18 cellular contexts compared by ENCODE assay signal in genomic region chr6:37971263-37971662, GRCh38.
"Had no signal": no experiment of that assay in that cellular context is flagged by ENCODE, and none has a peak within 500 bp of the region (broad histone marks: within the 10 kb centered on the region; RNA-seq: fewer than 3 reads in every experiment).

No MANE protein-coding gene starts in this region.

- H3K4me1 ChIP-seq: breast epithelium had no signal

- H3K27me3 Mint-ChIP-seq: activated CD8-positive, alpha-beta memory T cell treated with anti-CD3 and anti-CD28 coated beads, Interleukin-2, amount 10 ng/mL, durations not matched to agents 7 days and 5 days; activated T-cell treated with anti-CD3 and anti-CD28 coated beads, Interleukin-2, amount 50 U/mL, for 24 hours; naive B cell; progenitor cell of endocrine pancreas; stimulated activated naive B cell treated with anti-CD40 and anti-IgM and Interleukin-4, amounts not matched to agents 10 μg/mL and 1 μg/mL and 100 μg/mL, for 72 hours had no signal

- H3K27me3 ChIP-seq: breast epithelium, dorsolateral prefrontal cortex, foreskin keratinocyte, neutrophil, right lobe of liver, upper lobe of right lung had no signal

- H3K4me3 Mint-ChIP-seq: activated CD8-positive, alpha-beta memory T cell treated with anti-CD3 and anti-CD28 coated beads, Interleukin-2, amount 10 ng/mL, durations not matched to agents 7 days and 5 days; activated T-cell treated with anti-CD3 and anti-CD28 coated beads, Interleukin-2, amount 50 U/mL, for 24 hours; stimulated activated naive B cell treated with anti-CD40 and anti-IgM and Interleukin-4, amounts not matched to agents 10 μg/mL and 1 μg/mL and 100 μg/mL, for 72 hours had no signal

- H3K27ac Mint-ChIP-seq: activated CD8-positive, alpha-beta memory T cell treated with anti-CD3 and anti-CD28 coated beads, Interleukin-2, amount 10 ng/mL, durations not matched to agents 7 days and 5 days; activated naive CD4-positive, alpha-beta T cell treated with anti-CD3 and anti-CD28 coated beads, Interleukin-2, amount 50 U/mL, for 72 hours; activated T-cell treated with anti-CD3 and anti-CD28 coated beads, Interleukin-2, amount 50 U/mL, for 24 hours; progenitor cell of endocrine pancreas had no signal

- H3K9me3 ChIP-seq: neutrophil, right lobe of liver had no signal

- H3K36me3 ChIP-seq: breast epithelium, neutrophil, right lobe of liver, upper lobe of right lung had no signal

- ATAC-seq: activated CD8-positive, alpha-beta memory T cell treated with anti-CD3 and anti-CD28 coated beads, Interleukin-2, amount 10 ng/mL, durations not matched to agents 7 days and 5 days; activated naive CD4-positive, alpha-beta T cell treated with anti-CD3 and anti-CD28 coated beads, Interleukin-2, amount 50 U/mL, for 72 hours; esophagus mucosa; foreskin keratinocyte; right lobe of liver; stimulated activated naive B cell treated with anti-CD40 and anti-IgM and Interleukin-4, amounts not matched to agents 10 μg/mL and 1 μg/mL and 100 μg/mL, for 72 hours; upper lobe of right lung had no signal

- H3K4me3 ChIP-seq: breast epithelium, dorsolateral prefrontal cortex, right lobe of liver, upper lobe of right lung had no signal

- DNase-seq: activated CD4-positive, alpha-beta T cell treated with anti-CD3 and anti-CD28 coated beads, Interleukin-2, amount 50 U/mL, for 4 hours; activated CD4-positive, CD25-positive, alpha-beta regulatory T cell treated with anti-CD3 and anti-CD28 coated beads, Interleukin-2, amount 50 U/mL, for 72 hours; activated CD8-positive, alpha-beta memory T cell treated with anti-CD3 and anti-CD28 coated beads, Interleukin-2, amount 10 ng/mL, durations not matched to agents 7 days and 5 days; activated effector memory CD4-positive, alpha-beta T cell treated with Interleukin-2 at 50 U/mL for 16 hours; activated T-cell treated with anti-CD3 and anti-CD28 coated beads, Interleukin-2, amount 50 U/mL, for 24 hours; dorsolateral prefrontal cortex; foreskin keratinocyte; head of caudate nucleus; islet precursor cell; naive B cell; right lobe of liver; stimulated activated naive B cell treated with anti-CD40 and anti-IgM and Interleukin-4, amounts not matched to agents 10 μg/mL and 1 μg/mL and 100 μg/mL, for 72 hours; upper lobe of right lung had no signal
